32 cellular contexts compared by ENCODE assay signal in genomic region chr4:69738872-69739271, GRCh38. TPM values are rescaled to one million over a fixed set of nuclear protein-coding genes. Genes with fewer than 3 reads are reported as not detected.
"Had no signal": no experiment of that assay in that cellular context is flagged by ENCODE, and none has a peak within 500 bp of the region (broad histone marks: within the 10 kb centered on the region; RNA-seq: fewer than 3 reads in every experiment).

No MANE protein-coding gene starts in this region.

- H3K36me3 Mint-ChIP-seq: activated CD8-positive, alpha-beta memory T cell treated with anti-CD3 and anti-CD28 coated beads, Interleukin-2, amount 10 ng/mL, durations not matched to agents 7 days and 5 days had no signal

- H3K4me1 ChIP-seq: adrenal gland, body of pancreas, gastroesophageal sphincter had no signal

- H3K27ac ChIP-seq: adrenal gland, body of pancreas, esophagus squamous epithelium, gastroesophageal sphincter, VCaP had no signal

- ATAC-seq: activated CD8-positive, alpha-beta memory T cell treated with anti-CD3 and anti-CD28 coated beads, Interleukin-2, amount 10 ng/mL, durations not matched to agents 7 days and 5 days; activated naive CD8-positive, alpha-beta T cell treated with anti-CD3 and anti-CD28 coated beads, Interleukin-2, amount 50 U/mL, for 24 hours; body of pancreas; effector memory CD8-positive, alpha-beta T cell; gastroesophageal sphincter; WTC11 had no signal

- H3K27me3 Mint-ChIP-seq: activated CD4-positive, alpha-beta memory T cell treated with anti-CD3 and anti-CD28 coated beads, Interleukin-2, amount 10 ng/mL, durations not matched to agents 7 days and 5 days; activated CD4-positive, alpha-beta T cell treated with anti-CD3 and anti-CD28 coated beads, Interleukin-2, amount 10 ng/mL, durations not matched to agents 7 days and 5 days; activated CD8-positive, alpha-beta memory T cell treated with anti-CD3 and anti-CD28 coated beads, Interleukin-2, amount 10 ng/mL, durations not matched to agents 7 days and 5 days; activated naive CD4-positive, alpha-beta T cell treated with anti-CD3 and anti-CD28 coated beads, Interleukin-2, amount 50 U/mL, for 24 hours; activated naive CD8-positive, alpha-beta T cell treated with anti-CD3 and anti-CD28 coated beads for 36 hours; activated naive CD8-positive, alpha-beta T cell treated with anti-CD3 and anti-CD28 coated beads, Interleukin-2, amount 50 U/mL, for 24 hours; effector memory CD8-positive, alpha-beta T cell had no signal

- H3K36me3 ChIP-seq: adrenal gland, esophagus squamous epithelium, gastroesophageal sphincter had no signal

- DNase-seq: activated CD4-positive, alpha-beta memory T cell treated with anti-CD3 and anti-CD28 coated beads, Interleukin-2, amount 10 ng/mL, durations not matched to agents 7 days and 5 days; activated CD4-positive, alpha-beta T cell treated with anti-CD3 and anti-CD28 coated beads for 1 hour; activated CD4-positive, alpha-beta T cell treated with anti-CD3 and anti-CD28 coated beads for 4 hours; activated CD4-positive, alpha-beta T cell treated with anti-CD3 and anti-CD28 coated beads, Interleukin-2, amount 10 ng/mL, durations not matched to agents 7 days and 5 days; activated CD4-positive, alpha-beta T cell treated with anti-CD3 and anti-CD28 coated beads, Interleukin-2, amount 50 U/mL, for 4 hours; activated CD8-positive, alpha-beta memory T cell treated with anti-CD3 and anti-CD28 coated beads, Interleukin-2, amount 10 ng/mL, durations not matched to agents 7 days and 5 days; activated CD8-positive, alpha-beta memory T cell treated with anti-CD3 and anti-CD28 coated beads, Interleukin-2, amount 50 U/mL, for 4 hours; activated effector memory CD4-positive, alpha-beta T cell treated with anti-CD3 and anti-CD28 coated beads, Interleukin-2, amount 50 U/mL, for 16 hours; activated naive CD4-positive, alpha-beta T cell treated with anti-CD3 and anti-CD28 coated beads for 36 hours; activated naive CD8-positive, alpha-beta T cell treated with anti-CD3 and anti-CD28 coated beads for 36 hours; activated naive CD8-positive, alpha-beta T cell treated with anti-CD3 and anti-CD28 coated beads, Interleukin-2, amount 50 U/mL, for 24 hours; activated T-cell treated with anti-CD3 and anti-CD28 coated beads, Interleukin-2, amount 50 U/mL, for 1 hour; activated T-cell treated with anti-CD3 and anti-CD28 coated beads, Interleukin-2, amount 50 U/mL, for 48 hours; adrenal gland; amygdala; aorta; caudate nucleus; cortex of kidney; dermis blood vessel endothelial cell; effector CD4-positive, alpha-beta T cell; effector memory CD8-positive, alpha-beta T cell; esophagus squamous epithelium; foreskin melanocyte; T-helper 2 cell had no signal

- H3K27ac Mint-ChIP-seq: activated CD4-positive, alpha-beta memory T cell treated with anti-CD3 and anti-CD28 coated beads, Interleukin-2, amount 10 ng/mL, durations not matched to agents 7 days and 5 days; activated CD4-positive, alpha-beta T cell treated with anti-CD3 and anti-CD28 coated beads, Interleukin-2, amount 10 ng/mL, durations not matched to agents 7 days and 5 days; activated CD8-positive, alpha-beta memory T cell treated with anti-CD3 and anti-CD28 coated beads, Interleukin-2, amount 10 ng/mL, durations not matched to agents 7 days and 5 days; activated naive CD4-positive, alpha-beta T cell treated with anti-CD3 and anti-CD28 coated beads for 36 hours; activated naive CD8-positive, alpha-beta T cell treated with anti-CD3 and anti-CD28 coated beads for 36 hours; activated naive CD8-positive, alpha-beta T cell treated with anti-CD3 and anti-CD28 coated beads, Interleukin-2, amount 50 U/mL, for 24 hours; activated T-helper 1 cell treated with anti-CD3 and anti-CD28 coated beads, Interleukin-12 subunit alpha, Interleukin-12 subunit beta, Interleukin-2, Interleukin-4 antibody, amounts not matched to agents 30 ng/mL and 10 ng/mL and 1 ng/mL, durations not matched to agents 14 hours and 24 hours and 36 hours; activated T-helper 2 cell treated with anti-CD3 and anti-CD28 coated beads, Interferon-gamma antibody, Interleukin-2, Interleukin-4, amounts not matched to agents 10 μg/mL and 5 μg/mL and 100 μg/mL, durations not matched to agents 14 hours and 24 hours and 36 hours; effector memory CD8-positive, alpha-beta T cell; WTC11 had no signal

- H3K4me3 ChIP-seq: adrenal gland, body of pancreas, esophagus squamous epithelium, gastroesophageal sphincter had no signal

- H3K9me3 ChIP-seq: adrenal gland, body of pancreas, gastroesophageal sphincter had no signal

- H3K27me3 ChIP-seq: adrenal gland, body of pancreas, esophagus squamous epithelium, gastroesophageal sphincter had no signal

- H3K9me3 Mint-ChIP-seq: activated T-helper 1 cell treated with anti-CD3 and anti-CD28 coated beads, Interleukin-12 subunit alpha, Interleukin-12 subunit beta, Interleukin-2, Interleukin-4 antibody, amounts not matched to agents 30 ng/mL and 10 ng/mL and 1 ng/mL, durations not matched to agents 14 hours and 24 hours and 36 hours had no signal

- H3K4me1 Mint-ChIP-seq: activated CD4-positive, alpha-beta memory T cell treated with anti-CD3 and anti-CD28 coated beads, Interleukin-2, amount 10 ng/mL, durations not matched to agents 7 days and 5 days; activated CD4-positive, alpha-beta T cell treated with anti-CD3 and anti-CD28 coated beads, Interleukin-2, amount 10 ng/mL, durations not matched to agents 7 days and 5 days; activated CD8-positive, alpha-beta memory T cell treated with anti-CD3 and anti-CD28 coated beads, Interleukin-2, amount 10 ng/mL, durations not matched to agents 7 days and 5 days; activated naive CD8-positive, alpha-beta T cell treated with anti-CD3 and anti-CD28 coated beads, Interleukin-2, amount 50 U/mL, for 24 hours; WTC11 had no signal

- H3K4me3 Mint-ChIP-seq: activated CD4-positive, alpha-beta memory T cell treated with anti-CD3 and anti-CD28 coated beads, Interleukin-2, amount 10 ng/mL, durations not matched to agents 7 days and 5 days; activated CD4-positive, alpha-beta T cell treated with anti-CD3 and anti-CD28 coated beads, Interleukin-2, amount 10 ng/mL, durations not matched to agents 7 days and 5 days; activated CD8-positive, alpha-beta memory T cell treated with anti-CD3 and anti-CD28 coated beads, Interleukin-2, amount 10 ng/mL, durations not matched to agents 7 days and 5 days; activated naive CD4-positive, alpha-beta T cell treated with anti-CD3 and anti-CD28 coated beads for 36 hours; activated naive CD4-positive, alpha-beta T cell treated with anti-CD3 and anti-CD28 coated beads, Interleukin-2, amount 50 U/mL, for 24 hours; activated naive CD8-positive, alpha-beta T cell treated with anti-CD3 and anti-CD28 coated beads for 36 hours; activated naive CD8-positive, alpha-beta T cell treated with anti-CD3 and anti-CD28 coated beads, Interleukin-2, amount 50 U/mL, for 24 hours; activated T-helper 1 cell treated with anti-CD3 and anti-CD28 coated beads, Interleukin-12 subunit alpha, Interleukin-12 subunit beta, Interleukin-2, Interleukin-4 antibody, amounts not matched to agents 30 ng/mL and 10 ng/mL and 1 ng/mL, durations not matched to agents 14 hours and 24 hours and 36 hours; effector memory CD8-positive, alpha-beta T cell; WTC11 had no signal

RNA-seq across cellular contexts. Expression of gene SULT1B1, which starts 21.5 kb away (rescaled TPM):
- total RNA-seq: fibroblast of lung had no signal
